2 cellular contexts compared by ENCODE assay signal in genomic region chr14:95264271-95264973, GRCh38.
TF ChIP-seq lines count a peak whose summit lies in the region.

No MANE protein-coding gene starts in this region.

TF ChIP-seq in liver, 16 proteins besides CTCF, POLR2A, EP300 and RAD21:
- TF ChIP-seq YY1 (IDR thresholded peaks at IDR 0.05): no peak
- no peak for TF ChIP-seq GABPA (IDR thresholded peaks at IDR 0.05 in 1 of 2, conservative IDR thresholded peaks at IDR 0.05 in 1 of 2)
- TF ChIP-seq SP1 (IDR thresholded peaks at IDR 0.05): no peak
- no peak for TF ChIP-seq HNF4G (IDR thresholded peaks at IDR 0.05)
- no peak for TF ChIP-seq HNF4A (conservative IDR thresholded peaks at IDR 0.05)
- TF ChIP-seq JUND (IDR thresholded peaks at IDR 0.05): no peak
- no peak for TF ChIP-seq REST (IDR thresholded peaks at IDR 0.05)
- TF ChIP-seq TAF1 (conservative IDR thresholded peaks at IDR 0.05): no peak
- TF ChIP-seq RXRA (IDR thresholded peaks at IDR 0.05): no peak
- TF ChIP-seq FOXA1 (IDR thresholded peaks at IDR 0.05): no peak
- TF ChIP-seq NR2F2 (IDR thresholded peaks at IDR 0.05): no peak

TF ChIP-seq in HepG2, 621 proteins besides CTCF, POLR2A, EP300 and RAD21:
- no peak for TF ChIP-seq BRCA1 (CRISPR knock-in tag; IDR thresholded peaks at IDR 0.05)
- no peak for TF ChIP-seq ZKSCAN1 (IDR thresholded peaks at IDR 0.05; ENCODE audit: low read length)
- no peak for TF ChIP-seq SNAPC2 (CRISPR knock-in tag; IDR thresholded peaks at IDR 0.05)
- no peak for TF ChIP-seq HMGXB4 (CRISPR knock-in tag; IDR thresholded peaks at IDR 0.05; ENCODE audit: borderline replicate concordance in 1 of 2, low read depth in 1 of 2)
- TF ChIP-seq ARNT (IDR thresholded peaks at IDR 0.05): no peak
- TF ChIP-seq ZSCAN20 (CRISPR knock-in tag; IDR thresholded peaks at IDR 0.05; ENCODE audit: borderline replicate concordance): no peak
- TF ChIP-seq ZNF788 (CRISPR knock-in tag; IDR thresholded peaks at IDR 0.05; ENCODE audit: borderline replicate concordance): no peak
- TF ChIP-seq ZNF710 (CRISPR knock-in tag; IDR thresholded peaks at IDR 0.05; ENCODE audit: borderline replicate concordance): no peak
- no peak for TF ChIP-seq NPAS2 (CRISPR knock-in tag; IDR thresholded peaks at IDR 0.05; ENCODE audit: borderline replicate concordance)
- no peak for TF ChIP-seq CEBPZ (IDR thresholded peaks at IDR 0.05; ENCODE audit: low read length)
- TF ChIP-seq ZNF484 (CRISPR knock-in tag; IDR thresholded peaks at IDR 0.05; ENCODE audit: borderline replicate concordance, low read depth): no peak
- TF ChIP-seq ZNF562 (CRISPR knock-in tag; IDR thresholded peaks at IDR 0.05; ENCODE audit: borderline replicate concordance): no peak
- TF ChIP-seq RBM39 (IDR thresholded peaks at IDR 0.05; ENCODE audit: low read depth, low read length, poor library complexity, severe bottlenecking): no peak
- no peak for TF ChIP-seq ZNF468 (CRISPR knock-in tag; IDR thresholded peaks at IDR 0.05)
TF ChIP-seq in HepG2: peak in this region for 0.
